Comparison of ENCODE assay signal across 13 cellular contexts in genomic region chr22:43118953-43119458, GRCh38.
DNase-seq lines count a peak whose midpoint lies in the region; ATAC-seq and TF ChIP-seq lines count a peak whose summit lies in the region.
"Had no signal": no experiment of that assay in that cellular context is flagged by ENCODE, and none has a peak within 500 bp of the region (broad histone marks: within the 10 kb centered on the region; RNA-seq: fewer than 3 reads in every experiment).

No MANE protein-coding gene starts in this region.

- H3K36me3 Mint-ChIP-seq in nephron progenitor cell (ENCODE audit: low read depth), result no peaks in the 10 kb centered on the region

- H3K9me3 Mint-ChIP-seq in nephron progenitor cell, result no peaks in the 10 kb centered on the region
- H3K9me3 Mint-ChIP-seq: endodermal cell had no signal

- no peak overlapping the region for H3K4me3 Mint-ChIP-seq in nephron progenitor cell
- H3K4me3 Mint-ChIP-seq: endodermal cell had no signal

- peaks cover 13% of the 10 kb centered on the region for H3K4me1 Mint-ChIP-seq in nephron progenitor cell

- peak overlapping the region; percentile 22 for H3K27ac Mint-ChIP-seq in nephron progenitor cell
- H3K27ac Mint-ChIP-seq: endodermal cell had no signal

- peak; percentile 63 for ATAC-seq in GM18873 (IDR thresholded peaks at IDR 0.05; ENCODE audit: low FRiP score, unreplicated experiment)
- peak; percentile 80 for ATAC-seq in HG02642 (IDR thresholded peaks at IDR 0.05; ENCODE audit: poor library complexity, unreplicated experiment)

- DNase-seq in NCI-H526 treated with DMSO at 0.1 percent for 48 hours (lab: John Stamatoyannopoulos, UW) (peak; percentile 73), nephron progenitor cell (no peak), NCI-H2171 treated with DMSO at 0.1 percent for 48 hours (lab: John Stamatoyannopoulos, UW) (no peak), 8988T (no peak), glomerular visceral epithelial cell (ENCODE audit: extremely low spot score) (no peak), NCI-H2107 (lab: John Stamatoyannopoulos, UW) (no peak)
- DNase-seq: activated CD4-positive, alpha-beta T cell treated with anti-CD3 and anti-CD28 coated beads, Interleukin-2, amount 50 U/mL, for 4 hours; DMS79; endodermal cell; NCI-H1694 treated with DMSO at 0.1 percent for 48 hours; SIG-M5 had no signal

- peaks cover 35% of the 10 kb centered on the region for H3K27me3 Mint-ChIP-seq in nephron progenitor cell (ENCODE audit: low read depth, poor library complexity)

- TF ChIP-seq CTCF in nephron progenitor cell (IDR thresholded peaks at IDR 0.05), result no peak
